In genomic region chr3:184384856-184385422, GRCh38 we compare ENCODE assay signal across 26 cellular contexts. TPM values are rescaled to one million over a fixed set of nuclear protein-coding genes. Genes with fewer than 3 reads are reported as not detected.
"Had no signal": no experiment of that assay in that cellular context is flagged by ENCODE, and none has a peak within 500 bp of the region (broad histone marks: within the 10 kb centered on the region; RNA-seq: fewer than 3 reads in every experiment).

No MANE protein-coding gene starts in this region.

- H3K27ac ChIP-seq: SK-N-MC, VCaP had no signal

- DNase-seq: activated CD4-positive, alpha-beta T cell treated with anti-CD3 and anti-CD28 coated beads for 36 hours; activated CD4-positive, CD25-positive, alpha-beta regulatory T cell; activated CD8-positive, alpha-beta memory T cell treated with anti-CD3 and anti-CD28 coated beads, Interleukin-2, amount 50 U/mL, for 48 hours; activated CD8-positive, alpha-beta T cell treated with anti-CD3 and anti-CD28 coated beads, Interleukin-2, amount 10 ng/mL, durations not matched to agents 7 days and 5 days; activated naive CD4-positive, alpha-beta T cell; activated T-cell treated with anti-CD3 and anti-CD28 coated beads, Interleukin-2, amount 50 U/mL, for 1 hour; KG1; NCI-H1092; NCI-H1417; NCI-H1930; NCI-H2171; NCI-H345; NCI-H510A; NCI-H526 treated with DMSO at 0.1 percent for 48 hours; NCI-H82; T-helper 1 cell had no signal

- H3K4me3 ChIP-seq: SK-N-MC had no signal

- H3K27ac Mint-ChIP-seq: activated CD4-positive, alpha-beta T cell treated with anti-CD3 and anti-CD28 coated beads for 36 hours; activated CD8-positive, alpha-beta T cell treated with anti-CD3 and anti-CD28 coated beads, Interleukin-2, amount 10 ng/mL, durations not matched to agents 7 days and 5 days; activated naive CD4-positive, alpha-beta T cell treated with anti-CD3 and anti-CD28 coated beads, Interleukin-2, amount 50 U/mL, for 24 hours; brain; IgD-negative memory B cell had no signal

- H3K9me3 Mint-ChIP-seq: activated naive CD4-positive, alpha-beta T cell treated with anti-CD3 and anti-CD28 coated beads, Interleukin-2, amount 50 U/mL, for 24 hours; brain; IgD-negative memory B cell had no signal

- H3K4me3 Mint-ChIP-seq: activated CD4-positive, alpha-beta T cell treated with anti-CD3 and anti-CD28 coated beads for 36 hours; activated CD8-positive, alpha-beta T cell treated with anti-CD3 and anti-CD28 coated beads, Interleukin-2, amount 10 ng/mL, durations not matched to agents 7 days and 5 days; activated naive CD4-positive, alpha-beta T cell treated with anti-CD3 and anti-CD28 coated beads, Interleukin-2, amount 50 U/mL, for 24 hours; brain; IgD-negative memory B cell had no signal

- H3K36me3 Mint-ChIP-seq: activated naive CD4-positive, alpha-beta T cell treated with anti-CD3 and anti-CD28 coated beads, Interleukin-2, amount 50 U/mL, for 24 hours; brain had no signal

RNA-seq across cellular contexts. Expression of gene CHRD, which starts 5.1 kb away (rescaled TPM):
- total RNA-seq: activated CD8-positive, alpha-beta T cell treated with anti-CD3 and anti-CD28 coated beads, Interleukin-2, amount 10 ng/mL, durations not matched to agents 7 days and 5 days; RPMI7951; T-helper 2 cell treated with Interferon-gamma antibody and Interleukin-4, amounts not matched to agents 100 ng/mL and 5 ng/mL, for 36 hours had no signal

RNA-seq across cellular contexts. Expression of gene THPO, which starts 6.9 kb away (rescaled TPM):
- total RNA-seq: activated CD4-positive, alpha-beta T cell treated with anti-CD3 and anti-CD28 coated beads for 36 hours; activated CD8-positive, alpha-beta T cell treated with anti-CD3 and anti-CD28 coated beads, Interleukin-2, amount 10 ng/mL, durations not matched to agents 7 days and 5 days; LHCN-M2; M059J; OCI-LY7; RPMI7951; T-helper 2 cell treated with Interferon-gamma antibody and Interleukin-4, amounts not matched to agents 100 ng/mL and 5 ng/mL, for 36 hours had no signal
